In the genomic region with DNA sequence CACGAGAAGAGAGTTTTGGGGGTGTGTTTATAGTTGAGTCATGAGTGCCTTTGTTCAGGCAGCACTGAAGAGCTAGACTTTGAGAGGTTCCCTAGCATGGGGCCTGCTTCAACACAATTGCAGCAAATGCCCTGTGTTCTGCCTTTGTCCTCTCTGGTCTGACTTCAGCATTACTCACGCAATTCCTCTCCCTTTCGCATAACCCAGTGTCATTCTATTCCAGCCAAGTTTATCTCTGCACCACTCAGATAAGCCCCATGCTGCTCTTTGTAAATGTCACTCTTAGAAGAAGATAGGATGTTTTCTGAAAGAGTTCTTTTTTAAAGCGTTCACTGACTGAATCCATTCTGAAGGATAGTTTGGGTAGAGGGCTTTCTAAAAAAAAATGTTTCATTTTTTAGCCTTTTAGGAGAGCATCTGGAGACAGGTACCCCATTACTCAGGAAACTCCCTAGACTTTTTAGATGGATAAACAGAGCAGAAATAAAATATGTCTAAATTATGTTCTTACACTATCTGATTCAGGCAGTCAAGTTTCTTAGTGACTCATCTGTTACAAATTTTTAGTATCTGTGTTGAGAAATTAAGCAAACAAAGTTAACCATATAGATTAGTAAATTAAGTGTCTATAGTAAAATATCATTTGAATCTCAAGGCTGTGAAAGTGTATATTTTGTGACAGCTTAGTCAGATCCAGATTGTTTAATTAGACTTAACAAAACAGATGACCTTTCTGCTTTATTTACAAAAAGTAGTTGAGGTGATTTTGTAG, we compare ENCODE assay signal across 12 cellular contexts.
DNase-seq lines count a peak whose midpoint lies in the region; ATAC-seq and TF ChIP-seq lines count a peak whose summit lies in the region.
"Had no signal": no experiment of that assay in that cellular context is flagged by ENCODE, and none has a peak within 500 bp of the region (broad histone marks: within the 10 kb centered on the region; RNA-seq: fewer than 3 reads in every experiment).

No MANE protein-coding gene starts in this region.

- no peak overlapping the region for H2BK20ac ChIP-seq in H9 (ENCODE audit: low read depth, low read length, poor library complexity, severe bottlenecking)

- H3K9ac ChIP-seq in H9 (ENCODE audit: extremely low read depth, insufficient read length, low read length) (no peak overlapping the region), Karpas-422 (ENCODE audit: low read length) (no peak overlapping the region)
- H3K9ac ChIP-seq: parathyroid adenoma had no signal

- H4K8ac ChIP-seq in H9 (replicated peaks; ENCODE audit: insufficient read length, low read depth, low read length) = no peak overlapping the region

- H3K4me3 Mint-ChIP-seq in H9 = peak overlapping the region in 1 of 2 experiments; percentile 30; a peak in 3 of 5 replicates

- no peak overlapping the region for H3T11ph ChIP-seq in H9 (ENCODE audit: low read length)

- no peak overlapping the region for H2BK5ac ChIP-seq in H9 (ENCODE audit: insufficient read length, low read length)

- no peaks in the 10 kb centered on the region for H3K36me3 Mint-ChIP-seq in H9 (ENCODE audit: insufficient read depth in 1 of 3, low read depth in 3 of 3)

- no peaks in the 10 kb centered on the region for H3K23me2 ChIP-seq in H9 (ENCODE audit: insufficient read length, low read depth, low read length, poor library complexity, severe bottlenecking)

- H3K4ac ChIP-seq in H9 (ENCODE audit: low read depth, low read length) = no peak overlapping the region

- H3K27ac ChIP-seq in H9 (ENCODE audit: insufficient read length, low read depth, low read length) (peak overlapping the region; percentile 11), PC-9 (peak overlapping the region; percentile 96), mesodermal cell (ENCODE audit: low read depth, low read length, severe bottlenecking) (peak overlapping the region; percentile 98), Karpas-422 (ENCODE audit: low read length) (no peak overlapping the region)
- H3K27ac ChIP-seq: parathyroid adenoma had no signal

- peak; percentile 98 for ATAC-seq in esophagus mucosa

- peaks cover 39 to 45% of the 10 kb centered on the region in 2 experiments for H3K4me1 Mint-ChIP-seq in H9

- peaks cover 22% of the 10 kb centered on the region for H3F3A ChIP-seq in PC-9 (ENCODE audit: insufficient read depth, low read depth)

- no peaks in the 10 kb centered on the region for H4K20me1 ChIP-seq in H9 (ENCODE audit: control insufficient read depth, insufficient read depth, insufficient read length)
- H4K20me1 ChIP-seq in PC-9 (ENCODE audit: insufficient read depth) = no peaks in the 10 kb centered on the region
- H4K20me1 ChIP-seq in Karpas-422 (ENCODE audit: insufficient read depth, low read depth, low read length) = no peaks in the 10 kb centered on the region

- DNase-seq in H9 = peak; percentile 90
- peak; percentile 55 to 89 for DNase-seq in PC-9
- DNase-seq in Karpas-422 = no peak
- DNase-seq in NCI-H1105 (lab: John Stamatoyannopoulos, UW) = no peak
- DNase-seq in SIG-M5 treated with dmso at 0.1 percent for 504 hours (lab: John Stamatoyannopoulos, UW; ENCODE audit: unreplicated experiment) = no peak
- DNase-seq in activated CD4-positive, alpha-beta T cell treated with anti-CD3 and anti-CD28 coated beads for 1 hour = no peak
- DNase-seq: activated effector memory CD4-positive, alpha-beta T cell treated with anti-CD3 and anti-CD28 coated beads, Interleukin-2, amount 50 U/mL, for 16 hours; NCI-H2029; T-helper 9 cell had no signal

- no peaks in the 10 kb centered on the region for H3K9me3 Mint-ChIP-seq in H9

- H2AFZ ChIP-seq in H9 (ENCODE audit: low read length) (no peak overlapping the region), PC-9 (no peak overlapping the region), Karpas-422 (ENCODE audit: low read length) (no peak overlapping the region)
- H2AFZ ChIP-seq: parathyroid adenoma had no signal

- H3K4me3 ChIP-seq in PC-9 (no peak overlapping the region), mesodermal cell (ENCODE audit: extremely low read depth, insufficient read depth, low read length, poor library complexity, severe bottlenecking) (no peak overlapping the region), Karpas-422 (ENCODE audit: low read length) (no peak overlapping the region)

- H3K27me3 Mint-ChIP-seq in H9 (ENCODE audit: low read depth) = no peaks in the 10 kb centered on the region

- POLR2A ChIA-PET in PC-9 (lab: Charles Lee; ENCODE audit: unreplicated experiment) = no interaction called here

- H3K9me3 ChIP-seq in H9 (ENCODE audit: control insufficient read depth, low read depth, low read length) (no peaks in the 10 kb centered on the region), PC-9 (ENCODE audit: insufficient read depth, low read depth) (no peaks in the 10 kb centered on the region), mesodermal cell (ENCODE audit: control insufficient read depth, low read length) (no peaks in the 10 kb centered on the region), Karpas-422 (ENCODE audit: low read length) (no peaks in the 10 kb centered on the region; the same call in 1 of the 2 replicates)

- H3K79me1 ChIP-seq in H9 (ENCODE audit: insufficient read depth, low read depth, low read length, poor library complexity, severe bottlenecking) = no peaks in the 10 kb centered on the region

- H4K91ac ChIP-seq in H9 (ENCODE audit: insufficient read length, low read depth, low read length) = no peak overlapping the region

- H3K14ac ChIP-seq in H9 (ENCODE audit: insufficient read depth, low read length) = no peak overlapping the region

- CTCF ChIA-PET in PC-9 (lab: Charles Lee) = no interaction called here

- H3K56ac ChIP-seq in H9 (ENCODE audit: insufficient read length, low read depth, low read length) = no peak overlapping the region

- no peak overlapping the region for H3K18ac ChIP-seq in H9 (ENCODE audit: insufficient read length, low read depth, low read length)

- TF ChIP-seq CTCF in H9 (conservative IDR thresholded peaks at IDR 0.05) = no peak
- no peak for TF ChIP-seq CTCF in PC-9 (conservative IDR thresholded peaks at IDR 0.05)

- peak overlapping the region; percentile 54 to 98 (median 94); a peak in 6 of 7 replicates for H3K27ac Mint-ChIP-seq in H9

- no peak overlapping the region for H3K23ac ChIP-seq in H9 (ENCODE audit: insufficient read length, low read depth, low read length)

- WGBS in H9 (ENCODE audit: extremely low coverage, insufficient read length, low lambda C conversion rate) = no CpG with 5 or more reads among the region's 4 CpGs
- 0% methylated on average over 1 of the region's 4 CpGs; no CpG with 5 or more reads in 1 of the 2 experiments for WGBS in mesodermal cell (ENCODE audit: insufficient coverage in 2 of 2), 2 experiments

- H3K9me2 ChIP-seq in PC-9 (ENCODE audit: insufficient read depth) = no peaks in the 10 kb centered on the region
- no peaks in the 10 kb centered on the region for H3K9me2 ChIP-seq in Karpas-422 (replicated peaks; ENCODE audit: insufficient read depth, low read length)

- no peak overlapping the region for H2BK15ac ChIP-seq in H9 (ENCODE audit: low read depth, low read length)

- H3K36me3 ChIP-seq in PC-9 (ENCODE audit: low read depth) (no peaks in the 10 kb centered on the region), mesodermal cell (ENCODE audit: control insufficient read depth, insufficient read depth, low read length) (no peaks in the 10 kb centered on the region), Karpas-422 (ENCODE audit: insufficient read depth, low read length) (no peaks in the 10 kb centered on the region)

- H3K27me3 ChIP-seq in H9 (ENCODE audit: insufficient read depth, low read length) (no peaks in the 10 kb centered on the region), PC-9 (ENCODE audit: insufficient read depth, low read depth) (no peaks in the 10 kb centered on the region), Karpas-422 (ENCODE audit: low read length) (no peaks in the 10 kb centered on the region)

- H3K79me2 ChIP-seq in H9 (ENCODE audit: insufficient read depth, low read length) = no peaks in the 10 kb centered on the region
- H3K79me2 ChIP-seq in PC-9 (ENCODE audit: low read depth) = no peaks in the 10 kb centered on the region
- no peaks in the 10 kb centered on the region for H3K79me2 ChIP-seq in Karpas-422 (ENCODE audit: low read length)
- H3K79me2 ChIP-seq: parathyroid adenoma had no signal

- H3K4me1 ChIP-seq in H9 (ENCODE audit: insufficient read depth, low read length) (no peaks in the 10 kb centered on the region; the same call in 1 of the 2 replicates), PC-9 (replicated peaks; ENCODE audit: insufficient read depth) (peaks cover 34% of the 10 kb centered on the region), mesodermal cell (ENCODE audit: control insufficient read depth, insufficient read depth, low read length, poor library complexity, severe bottlenecking) (peaks cover 15% of the 10 kb centered on the region), Karpas-422 (ENCODE audit: low read length) (no peaks in the 10 kb centered on the region)
- H3K4me1 ChIP-seq: parathyroid adenoma had no signal

- BruUV-seq in PC-9 (replicated peaks; lab: Mats Ljungman, UMichigan) = no TSS peak

- no peak overlapping the region for H2BK120ac ChIP-seq in H9 (ENCODE audit: low read depth, low read length, poor library complexity, severe bottlenecking)

- no peak overlapping the region for H2AK5ac ChIP-seq in H9 (ENCODE audit: insufficient read length, low read length)

- no peak overlapping the region for H4K5ac ChIP-seq in H9 (ENCODE audit: insufficient read length, low read depth, low read length)

- H3K4me2 ChIP-seq in H9 (ENCODE audit: insufficient read depth, insufficient read length, low read length) (no peak overlapping the region), PC-9 (peak overlapping the region; percentile 56), Karpas-422 (ENCODE audit: low read depth, low read length, poor library complexity, severe bottlenecking) (no peak overlapping the region)

- intact Hi-C loops in PC-9 (cut with micrococcal nuclease; ENCODE audit: unreplicated experiment) = loop anchor here (10.0 kb wide), 1 partner anchor 379 kb away; no protein-coding TSS in a partner anchor

- no peak overlapping the region for H2BK12ac ChIP-seq in H9 (ENCODE audit: insufficient read length, low read depth, low read length)

Comparison
In these comparisons a context has a peak if more than half of its experiments do, and no peak if none do; other contexts are left out.
1. DNase-seq: peak in H9 (single experiment) and PC-9 (2 of 2); none in Karpas-422 (single experiment), NCI-H1105 (single experiment), SIG-M5 treated with dmso at 0.1 percent for 504 hours (single experiment) and activated CD4-positive, alpha-beta T cell treated with anti-CD3 and anti-CD28 coated beads for 1 hour (single experiment).